Comparison of ENCODE assay signal across 1 cellular context in the genomic region with DNA sequence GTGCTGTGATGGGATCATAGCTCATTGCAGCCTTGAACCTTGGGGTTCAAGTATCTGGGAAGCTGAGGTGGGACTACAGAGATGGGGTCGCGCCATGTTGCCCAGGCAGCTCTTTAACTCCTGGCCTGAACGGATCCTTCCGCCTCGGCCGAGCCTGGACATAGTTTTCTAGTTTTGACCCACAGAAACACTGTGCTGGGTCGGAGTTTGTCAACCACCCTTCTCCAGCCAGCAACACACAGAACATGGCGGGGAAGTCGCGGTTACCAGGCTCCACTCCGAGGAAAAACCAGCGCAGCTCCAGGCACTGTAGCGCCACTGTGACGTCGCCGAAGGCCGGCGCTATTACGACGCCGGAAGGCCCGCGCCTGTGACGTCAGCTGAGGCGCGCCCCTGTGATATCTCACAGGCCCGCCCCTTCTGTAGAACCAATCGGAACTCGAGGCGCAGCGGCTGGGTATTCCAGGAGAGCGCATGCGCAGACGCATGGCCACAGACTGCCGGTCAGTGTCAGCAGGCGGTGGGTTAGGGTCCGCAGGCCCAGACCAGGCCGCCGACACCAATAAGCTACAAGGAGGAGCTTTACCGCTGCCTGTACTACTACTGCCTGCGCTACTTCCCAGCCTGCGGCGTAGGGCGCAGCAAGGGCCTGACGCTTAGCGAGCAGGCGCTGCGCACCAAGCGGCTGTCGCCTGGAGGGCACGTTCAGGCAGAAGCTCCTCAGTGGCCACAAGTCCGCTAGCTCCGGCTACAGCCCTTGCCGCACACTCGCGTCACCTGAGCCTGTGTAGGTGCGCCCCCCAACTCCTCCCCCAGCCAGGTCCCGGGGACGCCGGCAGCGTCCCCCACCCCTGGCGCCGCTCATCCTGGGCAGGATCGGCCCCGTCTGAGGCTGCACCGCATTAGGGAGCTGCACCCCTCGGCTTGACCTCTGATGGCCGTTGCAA.
TF ChIP-seq lines count a peak whose summit lies in the region.

No MANE protein-coding gene starts in this region.

TF ChIP-seq in HepG2, 621 proteins besides CTCF, POLR2A, EP300 and RAD21 (continued from another document and continues in another):
- TF ChIP-seq ZNF256 (CRISPR knock-in tag; conservative IDR thresholded peaks at IDR 0.05) (peak; percentile 94; the same call in 1 of the 2 replicates), ZNF556 (CRISPR knock-in tag; IDR thresholded peaks at IDR 0.05; ENCODE audit: borderline replicate concordance) (peak; percentile 31; the same call in 1 of the 2 replicates), NFATC3 (CRISPR knock-in tag; IDR thresholded peaks at IDR 0.05) (peak; percentile 91; the same call in 1 of the 2 replicates), ZNF780A (CRISPR knock-in tag; IDR thresholded peaks at IDR 0.05) (peak; percentile 65; the same call in 1 of the 2 replicates), ZZZ3 (CRISPR knock-in tag; IDR thresholded peaks at IDR 0.05; ENCODE audit: borderline replicate concordance) (no peak), ZNF354B (CRISPR knock-in tag; IDR thresholded peaks at IDR 0.05) (no peak), GZF1 (CRISPR knock-in tag; IDR thresholded peaks at IDR 0.05) (peak; percentile 85), ZNF326 (CRISPR knock-in tag; IDR thresholded peaks at IDR 0.05; ENCODE audit: borderline replicate concordance) (no peak), MIXL1 (CRISPR knock-in tag; IDR thresholded peaks at IDR 0.05) (peak; percentile 76), ZNF772 (CRISPR knock-in tag; IDR thresholded peaks at IDR 0.05) (peak; percentile 90), GRHL1 (CRISPR knock-in tag; conservative IDR thresholded peaks at IDR 0.05) (no peak), DPF2 (CRISPR knock-in tag; IDR thresholded peaks at IDR 0.05; ENCODE audit: borderline replicate concordance, low read depth) (no peak), NAIF1 (CRISPR knock-in tag; IDR thresholded peaks at IDR 0.05; ENCODE audit: borderline replicate concordance) (0 out of 2 replicates have a peak, but pooled peaks have one; percentile 76), ZNF562 (CRISPR knock-in tag; IDR thresholded peaks at IDR 0.05; ENCODE audit: borderline replicate concordance) (no peak), ZFP1 (CRISPR knock-in tag; IDR thresholded peaks at IDR 0.05) (peak; percentile 84; the same call in 1 of the 2 replicates), WIZ (CRISPR knock-in tag; IDR thresholded peaks at IDR 0.05) (0 out of 2 replicates have a peak, but pooled peaks have one; percentile 34), ZFP36L2 (CRISPR knock-in tag; IDR thresholded peaks at IDR 0.05) (0 out of 2 replicates have a peak, but pooled peaks have one; percentile 75), HNRNPL (IDR thresholded peaks at IDR 0.05; ENCODE audit: low read depth, low read length) (peak; percentile 76; the same call in 1 of the 2 replicates), ZNF605 (CRISPR knock-in tag; IDR thresholded peaks at IDR 0.05) (peak; percentile 99), ZFP36 (IDR thresholded peaks at IDR 0.05; ENCODE audit: borderline replicate concordance, low read depth, low read length, partially characterized antibody) (no peak), BRF2 (CRISPR knock-in tag; IDR thresholded peaks at IDR 0.05) (peak; percentile 43; the same call in 1 of the 2 replicates), ZNF512 (CRISPR knock-in tag; IDR thresholded peaks at IDR 0.05) (no peak), NFE2L2 (IDR thresholded peaks at IDR 0.05; ENCODE audit: low read length) (no peak), ZNF367 (CRISPR knock-in tag; IDR thresholded peaks at IDR 0.05; ENCODE audit: borderline replicate concordance) (0 out of 2 replicates have a peak, but pooled peaks have one; percentile 72), ZNF569 (CRISPR knock-in tag; IDR thresholded peaks at IDR 0.05; ENCODE audit: borderline replicate concordance) (peak; percentile 80; the same call in 1 of the 2 replicates), SCMH1 (CRISPR knock-in tag; IDR thresholded peaks at IDR 0.05; ENCODE audit: borderline replicate concordance) (no peak), ZBTB2 (CRISPR knock-in tag; IDR thresholded peaks at IDR 0.05; ENCODE audit: low read depth) (peak; percentile 71), SP1 (IDR thresholded peaks at IDR 0.05) (no peak), SP1 (CRISPR knock-in tag; IDR thresholded peaks at IDR 0.05) (peak; percentile 92), CENPX (CRISPR knock-in tag; IDR thresholded peaks at IDR 0.05) (no peak)
- TF ChIP-seq, protein P1, sequence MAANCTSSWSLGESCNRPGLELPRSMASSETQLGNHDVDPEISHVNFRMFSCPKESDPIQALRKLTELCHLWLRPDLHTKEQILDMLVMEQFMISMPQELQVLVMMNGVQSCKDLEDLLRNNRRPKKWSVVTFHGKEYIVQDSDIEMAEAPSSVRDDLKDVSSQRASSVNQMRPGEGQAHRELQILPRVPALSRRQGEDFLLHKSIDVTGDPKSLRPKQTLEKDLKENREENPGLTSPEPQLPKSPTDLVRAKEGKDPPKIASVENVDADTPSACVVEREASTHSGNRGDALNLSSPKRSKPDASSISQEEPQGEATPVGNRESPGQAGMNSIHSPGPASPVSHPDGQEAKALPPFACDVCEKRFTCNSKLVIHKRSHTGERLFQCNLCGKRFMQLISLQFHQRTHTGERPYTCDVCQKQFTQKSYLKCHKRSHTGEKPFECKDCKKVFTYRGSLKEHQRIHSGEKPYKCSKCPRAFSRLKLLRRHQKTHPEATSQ (CRISPR knock-in tag; IDR thresholded peaks at IDR 0.05; ENCODE audit: borderline replicate concordance), result 0 out of 2 replicates have a peak, but pooled peaks have one; percentile 69
- TF ChIP-seq, protein P2, sequence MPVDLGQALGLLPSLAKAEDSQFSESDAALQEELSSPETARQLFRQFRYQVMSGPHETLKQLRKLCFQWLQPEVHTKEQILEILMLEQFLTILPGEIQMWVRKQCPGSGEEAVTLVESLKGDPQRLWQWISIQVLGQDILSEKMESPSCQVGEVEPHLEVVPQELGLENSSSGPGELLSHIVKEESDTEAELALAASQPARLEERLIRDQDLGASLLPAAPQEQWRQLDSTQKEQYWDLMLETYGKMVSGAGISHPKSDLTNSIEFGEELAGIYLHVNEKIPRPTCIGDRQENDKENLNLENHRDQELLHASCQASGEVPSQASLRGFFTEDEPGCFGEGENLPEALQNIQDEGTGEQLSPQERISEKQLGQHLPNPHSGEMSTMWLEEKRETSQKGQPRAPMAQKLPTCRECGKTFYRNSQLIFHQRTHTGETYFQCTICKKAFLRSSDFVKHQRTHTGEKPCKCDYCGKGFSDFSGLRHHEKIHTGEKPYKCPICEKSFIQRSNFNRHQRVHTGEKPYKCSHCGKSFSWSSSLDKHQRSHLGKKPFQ (CRISPR knock-in tag; IDR thresholded peaks at IDR 0.05; ENCODE audit: insufficient replicate concordance), result peak; percentile 20
- TF ChIP-seq, protein P3, sequence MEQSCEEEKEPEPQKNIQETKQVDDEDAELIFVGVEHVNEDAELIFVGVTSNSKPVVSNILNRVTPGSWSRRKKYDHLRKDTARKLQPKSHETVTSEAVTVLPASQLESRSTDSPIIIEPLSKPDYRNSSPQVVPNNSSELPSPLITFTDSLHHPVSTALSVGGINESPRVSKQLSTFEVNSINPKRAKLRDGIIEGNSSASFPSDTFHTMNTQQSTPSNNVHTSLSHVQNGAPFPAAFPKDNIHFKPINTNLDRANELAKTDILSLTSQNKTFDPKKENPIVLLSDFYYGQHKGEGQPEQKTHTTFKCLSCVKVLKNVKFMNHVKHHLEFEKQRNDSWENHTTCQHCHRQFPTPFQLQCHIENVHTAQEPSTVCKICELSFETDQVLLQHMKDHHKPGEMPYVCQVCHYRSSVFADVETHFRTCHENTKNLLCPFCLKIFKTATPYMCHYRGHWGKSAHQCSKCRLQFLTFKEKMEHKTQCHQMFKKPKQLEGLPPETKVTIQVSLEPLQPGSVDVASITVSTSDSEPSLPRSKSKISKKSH (CRISPR knock-in tag; IDR thresholded peaks at IDR 0.05; ENCODE audit: borderline replicate concordance), result peak; percentile 91
- TF ChIP-seq, protein P4, sequence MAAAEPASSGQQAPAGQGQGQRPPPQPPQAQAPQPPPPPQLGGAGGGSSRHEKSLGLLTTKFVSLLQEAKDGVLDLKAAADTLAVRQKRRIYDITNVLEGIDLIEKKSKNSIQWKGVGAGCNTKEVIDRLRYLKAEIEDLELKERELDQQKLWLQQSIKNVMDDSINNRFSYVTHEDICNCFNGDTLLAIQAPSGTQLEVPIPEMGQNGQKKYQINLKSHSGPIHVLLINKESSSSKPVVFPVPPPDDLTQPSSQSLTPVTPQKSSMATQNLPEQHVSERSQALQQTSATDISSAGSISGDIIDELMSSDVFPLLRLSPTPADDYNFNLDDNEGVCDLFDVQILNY (CRISPR knock-in tag; conservative IDR thresholded peaks at IDR 0.05), result no peak
- TF ChIP-seq, protein P5, sequence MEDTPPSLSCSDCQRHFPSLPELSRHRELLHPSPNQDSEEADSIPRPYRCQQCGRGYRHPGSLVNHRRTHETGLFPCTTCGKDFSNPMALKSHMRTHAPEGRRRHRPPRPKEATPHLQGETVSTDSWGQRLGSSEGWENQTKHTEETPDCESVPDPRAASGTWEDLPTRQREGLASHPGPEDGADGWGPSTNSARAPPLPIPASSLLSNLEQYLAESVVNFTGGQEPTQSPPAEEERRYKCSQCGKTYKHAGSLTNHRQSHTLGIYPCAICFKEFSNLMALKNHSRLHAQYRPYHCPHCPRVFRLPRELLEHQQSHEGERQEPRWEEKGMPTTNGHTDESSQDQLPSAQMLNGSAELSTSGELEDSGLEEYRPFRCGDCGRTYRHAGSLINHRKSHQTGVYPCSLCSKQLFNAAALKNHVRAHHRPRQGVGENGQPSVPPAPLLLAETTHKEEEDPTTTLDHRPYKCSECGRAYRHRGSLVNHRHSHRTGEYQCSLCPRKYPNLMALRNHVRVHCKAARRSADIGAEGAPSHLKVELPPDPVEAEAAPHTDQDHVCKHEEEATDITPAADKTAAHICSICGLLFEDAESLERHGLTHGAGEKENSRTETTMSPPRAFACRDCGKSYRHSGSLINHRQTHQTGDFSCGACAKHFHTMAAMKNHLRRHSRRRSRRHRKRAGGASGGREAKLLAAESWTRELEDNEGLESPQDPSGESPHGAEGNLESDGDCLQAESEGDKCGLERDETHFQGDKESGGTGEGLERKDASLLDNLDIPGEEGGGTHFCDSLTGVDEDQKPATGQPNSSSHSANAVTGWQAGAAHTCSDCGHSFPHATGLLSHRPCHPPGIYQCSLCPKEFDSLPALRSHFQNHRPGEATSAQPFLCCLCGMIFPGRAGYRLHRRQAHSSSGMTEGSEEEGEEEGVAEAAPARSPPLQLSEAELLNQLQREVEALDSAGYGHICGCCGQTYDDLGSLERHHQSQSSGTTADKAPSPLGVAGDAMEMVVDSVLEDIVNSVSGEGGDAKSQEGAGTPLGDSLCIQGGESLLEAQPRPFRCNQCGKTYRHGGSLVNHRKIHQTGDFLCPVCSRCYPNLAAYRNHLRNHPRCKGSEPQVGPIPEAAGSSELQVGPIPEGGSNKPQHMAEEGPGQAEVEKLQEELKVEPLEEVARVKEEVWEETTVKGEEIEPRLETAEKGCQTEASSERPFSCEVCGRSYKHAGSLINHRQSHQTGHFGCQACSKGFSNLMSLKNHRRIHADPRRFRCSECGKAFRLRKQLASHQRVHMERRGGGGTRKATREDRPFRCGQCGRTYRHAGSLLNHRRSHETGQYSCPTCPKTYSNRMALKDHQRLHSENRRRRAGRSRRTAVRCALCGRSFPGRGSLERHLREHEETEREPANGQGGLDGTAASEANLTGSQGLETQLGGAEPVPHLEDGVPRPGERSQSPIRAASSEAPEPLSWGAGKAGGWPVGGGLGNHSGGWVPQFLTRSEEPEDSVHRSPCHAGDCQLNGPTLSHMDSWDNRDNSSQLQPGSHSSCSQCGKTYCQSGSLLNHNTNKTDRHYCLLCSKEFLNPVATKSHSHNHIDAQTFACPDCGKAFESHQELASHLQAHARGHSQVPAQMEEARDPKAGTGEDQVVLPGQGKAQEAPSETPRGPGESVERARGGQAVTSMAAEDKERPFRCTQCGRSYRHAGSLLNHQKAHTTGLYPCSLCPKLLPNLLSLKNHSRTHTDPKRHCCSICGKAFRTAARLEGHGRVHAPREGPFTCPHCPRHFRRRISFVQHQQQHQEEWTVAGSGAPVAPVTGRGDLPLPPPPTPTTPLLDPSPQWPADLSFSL (CRISPR knock-in tag; IDR thresholded peaks at IDR 0.05), result no peak
